Comparison of ENCODE assay signal across 9 cellular contexts in genomic region chr6:32436995-32437836, GRCh38. TPM values are rescaled to one million over a fixed set of nuclear protein-coding genes. Genes with fewer than 3 reads are reported as not detected.
DNase-seq lines count a peak whose midpoint lies in the region; ATAC-seq and TF ChIP-seq lines count a peak whose summit lies in the region.
"Had no signal": no experiment of that assay in that cellular context is flagged by ENCODE, and none has a peak within 500 bp of the region (broad histone marks: within the 10 kb centered on the region; RNA-seq: fewer than 3 reads in every experiment).

No MANE protein-coding gene starts in this region.

- WGBS in SK-N-SH (ENCODE audit: low lambda C conversion rate), result 0% methylated on average over 2 of the region's 2 CpGs

- H4K20me1 ChIP-seq in SK-N-SH (ENCODE audit: insufficient read depth) (no peaks in the 10 kb centered on the region), GM23338 (replicated peaks; ENCODE audit: insufficient read depth) (no peaks in the 10 kb centered on the region)

- no peak for DNase-seq in SK-N-SH
- DNase-seq in lower lobe of right lung, result no peak
- DNase-seq in NCI-H748 (lab: John Stamatoyannopoulos, UW; ENCODE audit: unreplicated experiment), result no peak
- DNase-seq in amygdala (lab: John Stamatoyannopoulos, UW), result no peak
- DNase-seq in GM23338 (ENCODE audit: low spot score), result no peak
- no peak for DNase-seq in activated T-cell treated with anti-CD3 and anti-CD28 coated beads, Interleukin-2, amount 50 U/mL, for 1 hour

- TF ChIP-seq CTCF in SK-N-SH (IDR thresholded peaks at IDR 0.05), result no peak
- no peak for TF ChIP-seq CTCF in lower lobe of right lung (IDR thresholded peaks at IDR 0.05)
- no peak for TF ChIP-seq CTCF in GM23338 (conservative IDR thresholded peaks at IDR 0.05; ENCODE audit: low read depth in 2 of 2)

- H3K27ac ChIP-seq in SK-N-SH (ENCODE audit: low read depth in 2 of 2, low read length in 1 of 2), result no peak overlapping the region
- H3K27ac ChIP-seq in lower lobe of right lung, result peak overlapping the region; percentile 79
- H3K27ac ChIP-seq in GM23338 (ENCODE audit: low read depth), result no peak overlapping the region

- CTCF ChIA-PET in SK-N-SH (lab: Yijun Ruan, JAX), result interaction anchor here (1.4 kb wide), 1 partner anchor 24 kb away, joined by 4 read pairs; no protein-coding TSS in a partner anchor

- no peaks in the 10 kb centered on the region for H3K36me3 Mint-ChIP-seq in GM23338 (ENCODE audit: low read depth)

- H2AFZ ChIP-seq in SK-N-SH (ENCODE audit: low read depth) (no peak overlapping the region), GM23338 (no peak overlapping the region)

- H3K4me2 ChIP-seq in SK-N-SH (no peak overlapping the region), GM23338 (no peak overlapping the region)

- peaks cover under 1% of the 10 kb centered on the region; the same call in 1 of the 2 replicates for H3K27me3 ChIP-seq in SK-N-SH (ENCODE audit: insufficient read depth)
- no peaks in the 10 kb centered on the region for H3K27me3 ChIP-seq in lower lobe of right lung (ENCODE audit: low read depth)
- H3K27me3 ChIP-seq in GM23338 (ENCODE audit: insufficient read depth), result no peaks in the 10 kb centered on the region

- H3F3A ChIP-seq in SK-N-SH (replicated peaks; ENCODE audit: insufficient read depth), result no peaks in the 10 kb centered on the region
- no peaks in the 10 kb centered on the region for H3F3A ChIP-seq in GM23338 (replicated peaks; ENCODE audit: low read depth)

- intact Hi-C loops in lower lobe of right lung (cut with DNase I), result loop anchor here (10.0 kb wide), 1 partner anchor 258 kb away; no protein-coding TSS in a partner anchor

- H3K9me3 ChIP-seq in SK-N-SH (no peaks in the 10 kb centered on the region; the same call in 1 of the 2 replicates), lower lobe of right lung (no peaks in the 10 kb centered on the region)

- H3K79me2 ChIP-seq in SK-N-SH (ENCODE audit: insufficient read depth) (no peaks in the 10 kb centered on the region), GM23338 (replicated peaks; ENCODE audit: insufficient read depth) (no peaks in the 10 kb centered on the region)

- no peak overlapping the region for H3K4me3 Mint-ChIP-seq in GM23338

- no peak overlapping the region for H3K4me3 ChIP-seq in SK-N-SH (ENCODE audit: low read depth in 2 of 2, low read length in 1 of 2)
- no peak overlapping the region for H3K4me3 ChIP-seq in lower lobe of right lung
- H3K4me3 ChIP-seq in GM23338, result no peak overlapping the region

- no peak for TF ChIP-seq RAD21 in SK-N-SH (IDR thresholded peaks at IDR 0.05; ENCODE audit: low read length)

- peaks cover 6% of the 10 kb centered on the region; the same call in 2 of the 3 replicates for H3K4me1 Mint-ChIP-seq in GM23338

- H3K27ac Mint-ChIP-seq in GM23338, result no peak overlapping the region

- H3K36me3 ChIP-seq in SK-N-SH (replicated peaks in 1 of 2; ENCODE audit: control insufficient read depth in 1 of 2, insufficient read depth in 2 of 2, low read length in 1 of 2) (no peaks in the 10 kb centered on the region), lower lobe of right lung (no peaks in the 10 kb centered on the region), GM23338 (ENCODE audit: insufficient read depth) (no peaks in the 10 kb centered on the region)

- H3K27me3 Mint-ChIP-seq in GM23338 (ENCODE audit: insufficient read depth, low read depth, poor library complexity), result no peaks in the 10 kb centered on the region

- ATAC-seq in GM18907 (IDR thresholded peaks at IDR 0.05; ENCODE audit: unreplicated experiment), result peak; percentile 65
- ATAC-seq in HG02970 (IDR thresholded peaks at IDR 0.05; ENCODE audit: low FRiP score, unreplicated experiment), result peak; percentile 54
- ATAC-seq in lower lobe of right lung, result peak; percentile 78 to 84
- ATAC-seq in GM23338, result no peak

- no peak for TF ChIP-seq EP300 in SK-N-SH (IDR thresholded peaks at IDR 0.05; ENCODE audit: borderline replicate concordance in 1 of 2, low read depth in 1 of 2, low read length in 1 of 2)

- H3K9me3 Mint-ChIP-seq in GM23338, result no peaks in the 10 kb centered on the region

- H3K9me2 ChIP-seq in SK-N-SH (no peaks in the 10 kb centered on the region), GM23338 (ENCODE audit: insufficient read depth) (no peaks in the 10 kb centered on the region)

- H3K4me1 ChIP-seq in SK-N-SH (ENCODE audit: control insufficient read depth in 1 of 2, insufficient read depth in 2 of 2, low read depth in 1 of 2, low read length in 1 of 2) (no peaks in the 10 kb centered on the region), lower lobe of right lung (peaks cover 14% of the 10 kb centered on the region), GM23338 (ENCODE audit: insufficient read depth) (no peaks in the 10 kb centered on the region)

- no peak overlapping the region for H3K9ac ChIP-seq in SK-N-SH

- POLR2A ChIA-PET in SK-N-SH (lab: Yijun Ruan, JAX), result no interaction called here

TF ChIP-seq in SK-N-SH, 30 proteins besides CTCF, POLR2A, EP300 and RAD21:
- no peak for TF ChIP-seq NRF1 (IDR thresholded peaks at IDR 0.05; ENCODE audit: low read depth, low read length)
- TF ChIP-seq RXRA (IDR thresholded peaks at IDR 0.05; ENCODE audit: borderline replicate concordance, low read depth), result no peak
- no peak for TF ChIP-seq TEAD4 (IDR thresholded peaks at IDR 0.05; ENCODE audit: borderline replicate concordance, insufficient read depth)
- TF ChIP-seq MEF2A (IDR thresholded peaks at IDR 0.05; ENCODE audit: borderline replicate concordance, low read depth), result no peak
- peak; percentile 95 for TF ChIP-seq RFX5 (IDR thresholded peaks at IDR 0.05; ENCODE audit: low read length)

TF ChIP-seq in GM23338, 12 proteins besides CTCF, POLR2A, EP300 and RAD21 (continues in another document):
- TF ChIP-seq REST (IDR thresholded peaks at IDR 0.05; ENCODE audit: unreplicated experiment), result no peak
- no peak for TF ChIP-seq EZH2phosphoT487 (IDR thresholded peaks at IDR 0.05; ENCODE audit: unreplicated experiment)
- TF ChIP-seq ZNF114 (CRISPR knock-in tag; IDR thresholded peaks at IDR 0.05), result no peak
- no peak for TF ChIP-seq EZH2 (IDR thresholded peaks at IDR 0.05; ENCODE audit: low read depth, unreplicated experiment)
- no peak for TF ChIP-seq STAT1 (IDR thresholded peaks at IDR 0.05; ENCODE audit: unreplicated experiment)
- no peak for TF ChIP-seq POLR2AphosphoS5 (IDR thresholded peaks at IDR 0.05; ENCODE audit: low read depth)
- TF ChIP-seq CREB1 (CRISPR knock-in tag; IDR thresholded peaks at IDR 0.05; ENCODE audit: low read depth), result no peak
- no peak for TF ChIP-seq JUNB (IDR thresholded peaks at IDR 0.05; ENCODE audit: unreplicated experiment)
- TF ChIP-seq ETS1 (IDR thresholded peaks at IDR 0.05), result no peak
- TF ChIP-seq ZNF331 (CRISPR knock-in tag; IDR thresholded peaks at IDR 0.05; ENCODE audit: low read depth), result no peak
- no peak for TF ChIP-seq NANOG (IDR thresholded peaks at IDR 0.05; ENCODE audit: borderline replicate concordance)

RNA-seq across cellular contexts. Expression of gene HLA-DRA, which starts 2.5 kb away (rescaled TPM):
- polyA plus RNA-seq in SK-N-SH (2012; rRNA removed), result 0.10 TPM in 1 of 2 replicates, not detected in the other
- not detected in 2 replicates for polyA plus RNA-seq in SK-N-SH (2012; cell fraction: cytosol; rRNA removed)
- not detected in 2 replicates for polyA plus RNA-seq in SK-N-SH (2012; cell fraction: nucleus; rRNA removed)
- 2,056 TPM for total RNA-seq in lower lobe of right lung
- 4.4 and 6.9 TPM in 2 replicates for total RNA-seq in GM23338 (2014; rRNA removed; shearing (Covaris generic))
- 7.7 and 10.5 TPM in 2 replicates for polyA plus RNA-seq in GM23338 (2016; fragmentation: Nextera tagmentation; extraction: Ambion mirVana)

RNA-seq across cellular contexts. Expression of gene BTNL2, which starts 30.2 kb away (rescaled TPM):
- not detected in 2 replicates for polyA plus RNA-seq in SK-N-SH (2012; rRNA removed)
- polyA plus RNA-seq in SK-N-SH (2012; cell fraction: cytosol; rRNA removed), result not detected in 2 replicates
- polyA plus RNA-seq in SK-N-SH (2012; cell fraction: nucleus; rRNA removed), result not detected in 2 replicates
- total RNA-seq in lower lobe of right lung, result not detected
- not detected in 2 replicates for total RNA-seq in GM23338 (2014; rRNA removed; shearing (Covaris generic))
- not detected in 2 replicates for polyA plus RNA-seq in GM23338 (2016; fragmentation: Nextera tagmentation; extraction: Ambion mirVana)
- total RNA-seq: glomerular endothelial cell had no signal

Comparison
In these comparisons a context has a peak if more than half of its experiments do, and no peak if none do; other contexts are left out.
1. RNA of gene HLA-DRA, which starts 2.5 kb away (total RNA-seq): 2,056 TPM in lower lobe of right lung (single experiment); 4.4 to 6.9 TPM in GM23338; every median in the first group is over 100 times any median in the second.